18 cellular contexts compared by ENCODE assay signal in genomic region chr1:235955777-235956176, GRCh38.
DNase-seq lines count a peak whose midpoint lies in the region; ATAC-seq and TF ChIP-seq lines count a peak whose summit lies in the region.
"Had no signal": no experiment of that assay in that cellular context is flagged by ENCODE, and none has a peak within 500 bp of the region (broad histone marks: within the 10 kb centered on the region; RNA-seq: fewer than 3 reads in every experiment).

No MANE protein-coding gene starts in this region.

- no peak for TF ChIP-seq POLR2A in IMR-90 (IDR thresholded peaks at IDR 0.05; ENCODE audit: low read depth, low read length)

- dilution Hi-C loops in IMR-90 (cut with HindIII; ENCODE audit: low sequenced_read_pairs, unreplicated experiment) = no loop called here

- H4K8ac ChIP-seq in IMR-90 (ENCODE audit: low read depth in 2 of 2, low read length in 2 of 2) = 0 out of 4 replicates have a peak overlapping the region, but pooled peaks of 1 of the 2 experiments have one; percentile 20

- H3K4me3 ChIP-seq in IMR-90 (ENCODE audit: insufficient read depth, low read depth, low read length) = no peak overlapping the region
- no peak overlapping the region for H3K4me3 ChIP-seq in smooth muscle cell
- no peak overlapping the region for H3K4me3 ChIP-seq in left ventricle myocardium inferior
- H3K4me3 ChIP-seq: GM23248, K562, SK-N-MC had no signal

- peaks cover 99% of the 10 kb centered on the region for H3K4me1 Mint-ChIP-seq in CD14-positive monocyte

- H3K27ac ChIP-seq in IMR-90 (ENCODE audit: insufficient read depth, low read length) (no peak overlapping the region), smooth muscle cell (ENCODE audit: low read depth) (peak overlapping the region; percentile 21), left ventricle myocardium inferior (replicated peaks) (no peak overlapping the region)
- H3K27ac ChIP-seq: GM23248, SK-N-MC had no signal

- no peaks in the 10 kb centered on the region for H3F3A ChIP-seq in smooth muscle cell (ENCODE audit: low read depth)

- CTCF ChIA-PET in IMR-90 (lab: Yijun Ruan, JAX) = no interaction called here

- H3K27me3 Mint-ChIP-seq in CD14-positive monocyte (ENCODE audit: low read depth in 3 of 3) = peaks cover 0 to 2% (median 0%) of the 10 kb centered on the region in 3 donors

- H3K79me1 ChIP-seq in IMR-90 (ENCODE audit: low read depth in 1 of 2, low read length in 2 of 2) = no peaks in the 10 kb centered on the region

- H3K4me2 ChIP-seq in IMR-90 (ENCODE audit: low read depth, low read length) (no peak overlapping the region), smooth muscle cell (no peak overlapping the region)

- H3K36me3 ChIP-seq in IMR-90 (ENCODE audit: control insufficient read depth, insufficient read depth, low read length) (no peaks in the 10 kb centered on the region), smooth muscle cell (ENCODE audit: low read depth) (no peaks in the 10 kb centered on the region), left ventricle myocardium inferior (no peaks in the 10 kb centered on the region)
- H3K36me3 ChIP-seq: BE2C had no signal

- H3K27me3 ChIP-seq in IMR-90 (ENCODE audit: control insufficient read depth, insufficient read depth, low read length) = peaks cover 1% of the 10 kb centered on the region; the same call in 1 of the 2 replicates
- no peaks in the 10 kb centered on the region for H3K27me3 ChIP-seq in smooth muscle cell (ENCODE audit: low read depth)
- H3K27me3 ChIP-seq in left ventricle myocardium inferior (ENCODE audit: low read depth) = no peaks in the 10 kb centered on the region
- H3K27me3 ChIP-seq: BE2C had no signal

- H2BK5ac ChIP-seq in IMR-90 (ENCODE audit: low read depth, low read length, poor library complexity, severe bottlenecking) = peak overlapping the region; percentile 7

- H2AK9ac ChIP-seq in IMR-90 (replicated peaks; ENCODE audit: low read depth, low read length, poor library complexity) = no peak overlapping the region

- H3K18ac ChIP-seq in IMR-90 (ENCODE audit: low read depth, low read length) = no peak overlapping the region; the same call in 1 of the 2 replicates

- H3K27ac Mint-ChIP-seq in CD14-positive monocyte = peak overlapping the region; percentile 95 to 100 (median 96)

- intact Hi-C loops in CD14-positive monocyte (cut with micrococcal nuclease) = loop anchor here in 1 of 2 donors (2.0 kb wide), 1 partner anchor 15 kb away; no protein-coding TSS in a partner anchor
- intact Hi-C loops in IMR-90 (cut with micrococcal nuclease) = no loop called here
- intact Hi-C loops in left ventricle myocardium inferior (cut with micrococcal nuclease) = no loop called here

- H3K9me3 Mint-ChIP-seq in CD14-positive monocyte = no peaks in the 10 kb centered on the region

- ATAC-seq in IMR-90 (ENCODE audit: low read depth) = peak; percentile 81
- ATAC-seq: K562, Panc1 had no signal

- H3K9me3 ChIP-seq in IMR-90 (ENCODE audit: control insufficient read depth, insufficient read depth, low read length) (peaks cover 13% of the 10 kb centered on the region), smooth muscle cell (replicated peaks; ENCODE audit: low read depth) (no peaks in the 10 kb centered on the region), left ventricle myocardium inferior (replicated peaks) (no peaks in the 10 kb centered on the region)
- H3K9me3 ChIP-seq: BE2C had no signal

- peak overlapping the region in 1 of 2 donors; percentile 9 for H3K4me3 Mint-ChIP-seq in CD14-positive monocyte

- no peak for TF ChIP-seq RAD21 in IMR-90 (IDR thresholded peaks at IDR 0.05; ENCODE audit: low read length)

- no peak overlapping the region for H3K9ac ChIP-seq in IMR-90 (ENCODE audit: low read depth, low read length)
- H3K9ac ChIP-seq in smooth muscle cell (ENCODE audit: low read depth) = no peak overlapping the region
- H3K9ac ChIP-seq: GM23248 had no signal

- H4K91ac ChIP-seq in IMR-90 (ENCODE audit: insufficient read depth, low read depth, low read length) = no peak overlapping the region

- 0 out of 2 replicates have a peak overlapping the region, but pooled peaks have one; percentile 8 for H3K14ac ChIP-seq in IMR-90 (replicated peaks; ENCODE audit: low read depth, low read length)

- POLR2A ChIA-PET in IMR-90 (lab: Charles Lee; ENCODE audit: unreplicated experiment) = no interaction called here

- H2BK120ac ChIP-seq in IMR-90 (ENCODE audit: low read depth, low read length) = no peak overlapping the region

- H2BK15ac ChIP-seq in IMR-90 (ENCODE audit: low read depth, low read length) = no peak overlapping the region

- peaks cover 12% of the 10 kb centered on the region for H3K9me1 ChIP-seq in IMR-90 (ENCODE audit: insufficient read depth, low read length)

- no peak overlapping the region for H3K4ac ChIP-seq in IMR-90 (ENCODE audit: low read depth, low read length)

- WGBS in IMR-90 (ENCODE audit: extremely low coverage in 2 of 2, insufficient read length in 1 of 2), 2 experiments = 100% methylated on average over 1 of the region's 4 CpGs; no CpG with 5 or more reads in 1 of the 2 experiments
- 42% methylated on average over 4 of the region's 4 CpGs for WGBS in smooth muscle cell (ENCODE audit: low lambda C conversion rate)

- H3K23ac ChIP-seq in IMR-90 (ENCODE audit: low read depth, low read length) = no peak overlapping the region

- DNase-seq in CD14-positive monocyte (ENCODE audit: low spot score) (no peak), IMR-90 (peak; percentile 67), foreskin melanocyte (peak; percentile 56), smooth muscle cell (lab: John Stamatoyannopoulos, UW; ENCODE audit: unreplicated experiment) (no peak), NOMO-1 (lab: John Stamatoyannopoulos, UW; ENCODE audit: unreplicated experiment in 2 of 2) (no peak), left ventricle myocardium inferior (no peak)
- no peak for DNase-seq in activated CD4-positive, CD25-positive, alpha-beta regulatory T cell treated with anti-CD3 and anti-CD28 coated beads, Interleukin-2, amount 50 U/mL, for 72 hours
- DNase-seq: BE2C, COR-L47, GF-D8, GM23248, HCEC 1CT, NCI-H1048, NCI-H146, NCI-H2081 treated with DMSO at 0.1 percent for 48 hours had no signal

- H2AFZ ChIP-seq in IMR-90 (replicated peaks; ENCODE audit: low read length, poor library complexity) (no peak overlapping the region), smooth muscle cell (ENCODE audit: low read depth) (no peak overlapping the region)
- H2AFZ ChIP-seq: GM23248 had no signal

- no TSS peak for BruUV-seq in IMR-90 (replicated peaks; lab: Mats Ljungman, UMichigan)

- H4K5ac ChIP-seq in IMR-90 (ENCODE audit: low read depth, low read length) = no peak overlapping the region

- no peak overlapping the region for H3K56ac ChIP-seq in IMR-90 (ENCODE audit: extremely low read depth, insufficient read depth, low read length)

- H4K20me1 ChIP-seq in IMR-90 (ENCODE audit: insufficient read depth, low read length) = peaks cover 2% of the 10 kb centered on the region; the same call in 1 of the 2 replicates
- no peaks in the 10 kb centered on the region for H4K20me1 ChIP-seq in smooth muscle cell (ENCODE audit: low read depth)

- H3K79me2 ChIP-seq in smooth muscle cell (ENCODE audit: low read depth) = no peaks in the 10 kb centered on the region

- in situ Hi-C loops in IMR-90 (cut with MboI; ENCODE audit: low sequenced_read_pairs) = no loop called here

- H2BK20ac ChIP-seq in IMR-90 (ENCODE audit: low read depth, low read length) = no peak overlapping the region

- no peak for TF ChIP-seq CTCF in CD14-positive monocyte (IDR thresholded peaks at IDR 0.05)
- TF ChIP-seq CTCF in IMR-90 (conservative IDR thresholded peaks at IDR 0.05; ENCODE audit: low read depth, low read length) = no peak
- TF ChIP-seq CTCF in smooth muscle cell (IDR thresholded peaks at IDR 0.05; ENCODE audit: borderline replicate concordance, insufficient read depth, poor library complexity, severe bottlenecking) = no peak
- TF ChIP-seq CTCF in left ventricle myocardium inferior (IDR thresholded peaks at IDR 0.05; ENCODE audit: borderline replicate concordance) = no peak

- H3K4me1 ChIP-seq in IMR-90 (ENCODE audit: control insufficient read depth, insufficient read depth, low read length) (peaks cover 12% of the 10 kb centered on the region), smooth muscle cell (ENCODE audit: low read depth) (no peaks in the 10 kb centered on the region), left ventricle myocardium inferior (no peaks in the 10 kb centered on the region)
- H3K4me1 ChIP-seq: BE2C had no signal

- peak overlapping the region; percentile 12; the same call in 1 of the 2 replicates for H2AK5ac ChIP-seq in IMR-90 (ENCODE audit: low read depth, low read length)

- peaks cover 0 to 2% of the 10 kb centered on the region in 2 donors for H3K36me3 Mint-ChIP-seq in CD14-positive monocyte

TF ChIP-seq in IMR-90, 13 proteins besides CTCF, POLR2A, EP300 and RAD21:
- TF ChIP-seq RFX5 (IDR thresholded peaks at IDR 0.05; ENCODE audit: low read depth, low read length) = no peak
TF ChIP-seq in IMR-90: peak in this region for 0.

Comparison
In these comparisons a context has a peak if more than half of its experiments do, and no peak if none do; other contexts are left out.
1. DNase-seq: peak in IMR-90 (single experiment) and foreskin melanocyte (single experiment); none in CD14-positive monocyte (single experiment), smooth muscle cell (single experiment), activated CD4-positive, CD25-positive, alpha-beta regulatory T cell treated with anti-CD3 and anti-CD28 coated beads, Interleukin-2, amount 50 U/mL, for 72 hours (single experiment), NOMO-1 (0 of 2) and left ventricle myocardium inferior (single experiment).